ENCODE assay signal across 8 cellular contexts in the genomic region with DNA sequence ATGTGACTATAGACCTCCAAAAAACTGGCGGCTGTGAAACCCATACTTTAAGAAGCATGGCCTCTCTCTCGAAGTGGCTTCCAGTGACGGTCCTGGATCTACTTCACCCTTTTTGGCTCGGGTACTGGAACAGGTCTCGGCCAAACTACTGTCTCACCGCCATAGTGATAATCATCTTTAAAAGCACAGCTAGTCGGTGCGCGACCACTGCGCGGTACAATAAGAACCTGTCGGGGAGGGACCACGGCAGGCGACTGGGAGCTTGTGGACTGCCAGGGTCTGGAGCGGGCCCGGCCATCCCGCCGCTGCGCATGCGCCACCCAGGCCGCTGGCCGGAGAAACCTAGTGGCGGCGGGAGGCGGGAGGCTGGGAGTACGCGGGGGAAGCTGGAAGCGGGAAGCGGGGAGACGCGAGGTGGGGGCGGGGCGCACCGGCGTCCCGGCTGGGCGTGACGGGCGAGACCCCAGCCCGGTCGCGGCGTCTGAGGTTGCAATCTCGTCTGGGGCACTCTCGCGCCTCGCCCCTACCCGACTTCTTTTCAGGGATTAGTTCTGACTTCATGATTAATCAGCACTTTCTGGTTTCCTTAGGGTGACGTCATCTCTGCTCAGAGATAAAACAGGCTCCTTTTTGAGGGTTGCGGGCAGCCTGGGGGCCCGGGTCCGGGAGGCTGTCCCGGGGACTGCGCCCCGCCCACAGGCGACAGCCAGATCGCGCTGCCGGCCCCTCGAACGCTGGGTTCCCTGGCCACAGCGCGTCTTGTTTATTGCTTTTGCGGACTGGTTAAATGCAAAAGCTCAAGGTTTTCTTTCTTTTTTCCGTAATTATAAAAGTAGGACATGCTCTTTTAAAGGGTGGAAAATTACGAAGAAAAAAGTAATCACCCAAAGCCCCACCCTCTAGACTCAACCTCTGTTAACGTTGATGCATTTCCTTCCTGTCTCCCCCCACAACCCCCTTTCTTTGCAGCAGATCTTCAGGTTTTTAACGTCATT.
A peak's percentile ranks its signal among the peaks of the same experiment; 100 is the strongest.
DNase-seq lines count a peak whose midpoint lies in the region; ATAC-seq and TF ChIP-seq lines count a peak whose summit lies in the region.

No MANE protein-coding gene starts in this region.

- peak; percentile 38 for TF ChIP-seq EP300 in neural cell (conservative IDR thresholded peaks at IDR 0.05; ENCODE audit: poor library complexity, severe bottlenecking)

- ATAC-seq in GM21619 (IDR thresholded peaks at IDR 0.05; ENCODE audit: unreplicated experiment) = peak; percentile 84
- peak; percentile 92 for ATAC-seq in stimulated activated naive CD8-positive, alpha-beta T cell treated with anti-CD3 and anti-CD28 coated beads, Interleukin-15, amount 100 ng/mL, for 72 hours

- H3K9ac ChIP-seq in neural cell (ENCODE audit: low read length) = peak overlapping the region; percentile 67

- no peaks in the 10 kb centered on the region for H3F3A ChIP-seq in neural cell (ENCODE audit: insufficient read depth, low read length, poor library complexity, severe bottlenecking)

- peak overlapping the region; percentile 93 for H3K4me2 ChIP-seq in neural cell (ENCODE audit: low read length)

- H3K9me3 ChIP-seq in neural cell (ENCODE audit: low read length) = no peaks in the 10 kb centered on the region

- peak overlapping the region; percentile 86 to 87 for H3K4me3 Mint-ChIP-seq in stimulated activated naive CD8-positive, alpha-beta T cell treated with anti-CD3 and anti-CD28 coated beads, Interleukin-15, amount 100 ng/mL, for 72 hours

- H3K4me3 ChIP-seq in Jurkat, Clone E6-1 (ENCODE audit: low read length) = peak overlapping the region; percentile 26
- peak overlapping the region; percentile 60 for H3K4me3 ChIP-seq in fibroblast of villous mesenchyme (ENCODE audit: low read depth, low read length)
- H3K4me3 ChIP-seq in neural cell (ENCODE audit: low read length) = peak overlapping the region; percentile 80

- peak overlapping the region; percentile 30 for H3K27ac ChIP-seq in neural cell (ENCODE audit: low read length)

- TF ChIP-seq RAD21 in neural cell (conservative IDR thresholded peaks at IDR 0.05) = no peak

- H3K36me3 ChIP-seq in neural cell (ENCODE audit: insufficient read depth, low read length) = no peaks in the 10 kb centered on the region

- H3K9me3 Mint-ChIP-seq in stimulated activated naive CD8-positive, alpha-beta T cell treated with anti-CD3 and anti-CD28 coated beads, Interleukin-15, amount 100 ng/mL, for 72 hours = peaks cover 0 to 7% of the 10 kb centered on the region in 2 donors

- peak overlapping the region; percentile 97 to 98 for H3K27ac Mint-ChIP-seq in stimulated activated naive CD8-positive, alpha-beta T cell treated with anti-CD3 and anti-CD28 coated beads, Interleukin-15, amount 100 ng/mL, for 72 hours

- H3K27me3 Mint-ChIP-seq in stimulated activated naive CD8-positive, alpha-beta T cell treated with anti-CD3 and anti-CD28 coated beads, Interleukin-15, amount 100 ng/mL, for 72 hours = no peaks in the 10 kb centered on the region

- H3K9me2 ChIP-seq in neural cell (ENCODE audit: insufficient read depth, low read length) = no peaks in the 10 kb centered on the region

- DNase-seq in DMS53 (lab: John Stamatoyannopoulos, UW) = peak; percentile 94
- no peak for DNase-seq in Jurkat, Clone E6-1 (ENCODE audit: low read depth, low spot score)
- peak; percentile 80 to 89 for DNase-seq in SHP77 (lab: John Stamatoyannopoulos, UW)
- DNase-seq in activated gamma-delta T cell (lab: John Stamatoyannopoulos, UW) = peak; percentile 81
- peak; percentile 97 for DNase-seq in fibroblast of villous mesenchyme (ENCODE audit: low read depth)
- DNase-seq in stimulated activated naive CD8-positive, alpha-beta T cell treated with anti-CD3 and anti-CD28 coated beads, Interleukin-15, amount 100 ng/mL, for 72 hours = peak; percentile 77 to 85

- H2AFZ ChIP-seq in neural cell (ENCODE audit: low read depth, low read length) = peak overlapping the region; percentile 48

- no peaks in the 10 kb centered on the region for H4K20me1 ChIP-seq in neural cell (ENCODE audit: insufficient read depth)

- peaks cover 40% of the 10 kb centered on the region for H3K4me1 Mint-ChIP-seq in stimulated activated naive CD8-positive, alpha-beta T cell treated with anti-CD3 and anti-CD28 coated beads, Interleukin-15, amount 100 ng/mL, for 72 hours

- no peaks in the 10 kb centered on the region for H3K27me3 ChIP-seq in neural cell (ENCODE audit: insufficient read depth, low read depth, low read length)

- no peak for TF ChIP-seq CTCF in fibroblast of villous mesenchyme (IDR thresholded peaks at IDR 0.05; ENCODE audit: insufficient read depth, low read depth, low read length)
- TF ChIP-seq CTCF in neural cell (IDR thresholded peaks at IDR 0.05; ENCODE audit: poor library complexity, severe bottlenecking) = peak; percentile 36

- H3K79me2 ChIP-seq in neural cell (replicated peaks; ENCODE audit: insufficient read depth, low read length) = no peaks in the 10 kb centered on the region

TF ChIP-seq in neural cell, 6 proteins besides CTCF, POLR2A, EP300 and RAD21:
- TF ChIP-seq TAF1 (IDR thresholded peaks at IDR 0.05; ENCODE audit: low read depth) (peak; percentile 70), POLR2AphosphoS5 (IDR thresholded peaks at IDR 0.05) (peak; percentile 34), MXI1 (conservative IDR thresholded peaks at IDR 0.05; ENCODE audit: poor library complexity, severe bottlenecking) (peak; percentile 44), EZH2 (IDR thresholded peaks at IDR 0.05; ENCODE audit: borderline replicate concordance, insufficient read depth, low read length, poor library complexity, severe bottlenecking) (no peak), SMC3 (conservative IDR thresholded peaks at IDR 0.05; ENCODE audit: poor library complexity) (peak; percentile 33)
- TF ChIP-seq, protein P1, sequence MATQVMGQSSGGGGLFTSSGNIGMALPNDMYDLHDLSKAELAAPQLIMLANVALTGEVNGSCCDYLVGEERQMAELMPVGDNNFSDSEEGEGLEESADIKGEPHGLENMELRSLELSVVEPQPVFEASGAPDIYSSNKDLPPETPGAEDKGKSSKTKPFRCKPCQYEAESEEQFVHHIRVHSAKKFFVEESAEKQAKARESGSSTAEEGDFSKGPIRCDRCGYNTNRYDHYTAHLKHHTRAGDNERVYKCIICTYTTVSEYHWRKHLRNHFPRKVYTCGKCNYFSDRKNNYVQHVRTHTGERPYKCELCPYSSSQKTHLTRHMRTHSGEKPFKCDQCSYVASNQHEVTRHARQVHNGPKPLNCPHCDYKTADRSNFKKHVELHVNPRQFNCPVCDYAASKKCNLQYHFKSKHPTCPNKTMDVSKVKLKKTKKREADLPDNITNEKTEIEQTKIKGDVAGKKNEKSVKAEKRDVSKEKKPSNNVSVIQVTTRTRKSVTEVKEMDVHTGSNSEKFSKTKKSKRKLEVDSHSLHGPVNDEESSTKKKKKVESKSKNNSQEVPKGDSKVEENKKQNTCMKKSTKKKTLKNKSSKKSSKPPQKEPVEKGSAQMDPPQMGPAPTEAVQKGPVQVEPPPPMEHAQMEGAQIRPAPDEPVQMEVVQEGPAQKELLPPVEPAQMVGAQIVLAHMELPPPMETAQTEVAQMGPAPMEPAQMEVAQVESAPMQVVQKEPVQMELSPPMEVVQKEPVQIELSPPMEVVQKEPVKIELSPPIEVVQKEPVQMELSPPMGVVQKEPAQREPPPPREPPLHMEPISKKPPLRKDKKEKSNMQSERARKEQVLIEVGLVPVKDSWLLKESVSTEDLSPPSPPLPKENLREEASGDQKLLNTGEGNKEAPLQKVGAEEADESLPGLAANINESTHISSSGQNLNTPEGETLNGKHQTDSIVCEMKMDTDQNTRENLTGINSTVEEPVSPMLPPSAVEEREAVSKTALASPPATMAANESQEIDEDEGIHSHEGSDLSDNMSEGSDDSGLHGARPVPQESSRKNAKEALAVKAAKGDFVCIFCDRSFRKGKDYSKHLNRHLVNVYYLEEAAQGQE (IDR thresholded peaks at IDR 0.05; ENCODE audit: borderline replicate concordance) = no peak

Comparison
In these comparisons a context has a peak if more than half of its experiments do, and no peak if none do; other contexts are left out.
1. H3K4me3 ChIP-seq: peak in every context shown above with its lines; median percentile 80 in neural cell; 60 in fibroblast of villous mesenchyme; 26 in Jurkat, Clone E6-1.